ENCODE assay signal across 17 cellular contexts in genomic region chr10:11813177-11813576, GRCh38.
"Had no signal": no experiment of that assay in that cellular context is flagged by ENCODE, and none has a peak within 500 bp of the region (broad histone marks: within the 10 kb centered on the region; RNA-seq: fewer than 3 reads in every experiment).

No MANE protein-coding gene starts in this region.

- H3K36me3 ChIP-seq: colonic mucosa, lower lobe of right lung, neutrophil, tibial nerve, vagina had no signal

- ATAC-seq: effector memory CD8-positive, alpha-beta T cell; left ventricle myocardium superior; natural killer cell; sciatic nerve; stimulated activated effector memory CD8-positive, alpha-beta T cell treated with anti-CD3 and anti-CD28 coated beads, Interleukin-12 subunit alpha, Interleukin-12 subunit beta, amount 100 ng/mL, for 72 hours; stimulated activated naive CD8-positive, alpha-beta T cell treated with anti-CD3 and anti-CD28 coated beads, Interleukin-15, Interleukin-2, amounts not matched to agents 100 U/mL and 50 U/mL, for 24 hours had no signal

- DNase-seq: colonic mucosa; effector memory CD8-positive, alpha-beta T cell; left ventricle myocardium superior; lower lobe of right lung; natural killer cell; stimulated activated CD4-positive, alpha-beta T cell treated with anti-CD3 and anti-CD28 coated beads, Interleukin-2, amount 100 ng/mL, for 24 hours; stimulated activated CD4-positive, alpha-beta T cell treated with anti-CD3 and anti-CD28 coated beads, Interleukin-4, amount 100 ng/mL, for 24 hours; stimulated activated naive CD8-positive, alpha-beta T cell treated with anti-CD3 and anti-CD28 coated beads, Interleukin-15, Interleukin-2, amounts not matched to agents 100 U/mL and 50 U/mL, for 24 hours; substantia nigra; testis had no signal

- H3K4me3 ChIP-seq: colonic mucosa, lower lobe of right lung, smooth muscle cell, testis, tibial nerve, vagina had no signal

- H3K9me3 ChIP-seq: colonic mucosa, lower lobe of right lung, neutrophil, testis, tibial nerve, vagina had no signal

- H3K4me1 ChIP-seq: colonic mucosa, parathyroid adenoma, testis, tibial nerve, vagina had no signal

- H3K9ac ChIP-seq: parathyroid adenoma had no signal

- H3K4me2 ChIP-seq: smooth muscle cell had no signal

- H3K27me3 ChIP-seq: colonic mucosa, neutrophil, testis, tibial nerve, vagina had no signal

- H3K27ac ChIP-seq: colonic mucosa, neutrophil, parathyroid adenoma, testis, vagina had no signal

- H2AFZ ChIP-seq: parathyroid adenoma had no signal
